In the genomic region with DNA sequence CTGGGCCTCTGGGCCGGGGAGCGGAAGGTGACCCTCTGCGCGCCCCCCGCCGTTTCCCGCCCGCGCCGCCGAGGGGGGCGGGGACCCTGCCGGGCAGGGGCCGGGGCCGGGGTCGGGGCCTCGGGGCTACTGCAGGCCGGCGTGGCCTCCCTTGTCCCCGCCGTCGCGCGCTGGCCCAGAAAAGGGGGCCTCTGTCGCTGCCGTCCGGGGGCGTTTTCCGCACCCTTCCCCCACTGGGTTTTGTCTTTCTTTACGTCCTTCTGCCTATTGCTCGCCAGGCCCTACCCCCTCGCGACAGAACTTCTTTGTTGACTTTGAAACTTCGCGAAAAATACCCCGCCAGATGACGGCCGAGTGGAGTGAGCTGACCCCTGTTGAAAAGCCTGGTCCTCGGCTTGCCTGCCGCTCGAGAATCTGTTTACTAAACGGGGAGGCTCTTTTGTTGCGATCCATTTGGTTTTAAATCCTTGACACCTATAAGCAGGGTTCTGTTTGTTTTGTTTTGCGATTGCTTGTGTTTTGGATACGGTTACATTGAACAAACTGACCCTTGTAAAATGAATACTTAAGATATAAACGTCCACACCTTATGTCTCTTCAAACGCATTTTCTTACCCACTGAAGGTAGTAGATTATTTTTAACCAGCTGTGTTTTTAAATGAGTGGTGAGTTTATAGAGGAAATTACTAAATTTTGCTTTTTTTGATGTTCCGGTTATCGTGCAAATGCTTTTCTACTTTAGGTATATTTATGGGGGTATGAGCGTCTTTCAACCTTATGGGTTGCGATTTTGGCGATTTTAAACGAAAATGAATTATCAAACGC, we compare ENCODE assay signal across 8 cellular contexts. TPM values are rescaled to one million over a fixed set of nuclear protein-coding genes. Genes with fewer than 3 reads are reported as not detected.
DNase-seq lines count a peak whose midpoint lies in the region; ATAC-seq and TF ChIP-seq lines count a peak whose summit lies in the region.

No MANE protein-coding gene starts in this region.

- H3K27ac Mint-ChIP-seq in endodermal cell: peak overlapping the region; percentile 98

- no peaks in the 10 kb centered on the region for H3K9me3 ChIP-seq in endodermal cell (ENCODE audit: control insufficient read depth, low read length)
- H3K9me3 ChIP-seq in muscle layer of colon (ENCODE audit: low read length): no peaks in the 10 kb centered on the region
- H3K9me3 ChIP-seq in suprapubic skin: no peaks in the 10 kb centered on the region

- H3K36me3 Mint-ChIP-seq in endodermal cell (ENCODE audit: low read depth): peaks cover 3% of the 10 kb centered on the region

- TF ChIP-seq POLR2A in suprapubic skin (IDR thresholded peaks at IDR 0.05): no peak

- H3K27me3 Mint-ChIP-seq in endodermal cell (ENCODE audit: insufficient read depth): no peaks in the 10 kb centered on the region

- H3K27me3 ChIP-seq in endodermal cell (ENCODE audit: control insufficient read depth, insufficient read depth, low read length, poor library complexity, severe bottlenecking) (no peaks in the 10 kb centered on the region), muscle layer of colon (ENCODE audit: control insufficient read depth in 1 of 2, insufficient read depth in 2 of 2, low read length in 2 of 2) (no peaks in the 10 kb centered on the region), suprapubic skin (no peaks in the 10 kb centered on the region)

- peaks cover 35% of the 10 kb centered on the region for H3K4me1 Mint-ChIP-seq in endodermal cell

- no peak for TF ChIP-seq EP300 in suprapubic skin (IDR thresholded peaks at IDR 0.05)

- no peaks in the 10 kb centered on the region for H3K9me3 Mint-ChIP-seq in endodermal cell

- H3K27ac ChIP-seq in endodermal cell (ENCODE audit: low read depth, low read length) (peak overlapping the region; percentile 98), muscle layer of colon (ENCODE audit: low read depth, low read length) (peak overlapping the region; percentile 96), suprapubic skin (peak overlapping the region; percentile 98)

- peaks cover 6% of the 10 kb centered on the region for H3K36me3 ChIP-seq in endodermal cell (ENCODE audit: control insufficient read depth, insufficient read depth, low read length)
- no peaks in the 10 kb centered on the region for H3K36me3 ChIP-seq in muscle layer of colon (ENCODE audit: insufficient read depth, low read length)
- H3K36me3 ChIP-seq in suprapubic skin: no peaks in the 10 kb centered on the region

- DNase-seq in NCI-H1092 treated with DMSO at 0.1 percent for 48 hours (lab: John Stamatoyannopoulos, UW) (peak; percentile 40), NCI-H1092 (lab: John Stamatoyannopoulos, UW) (no peak), NCI-H345 treated with DMSO at 0.1 percent for 48 hours (lab: John Stamatoyannopoulos, UW; ENCODE audit: unreplicated experiment) (peak; percentile 45), endodermal cell (peak; percentile 79), suprapubic skin (ENCODE audit: low spot score in 2 of 2) (no peak)
- DNase-seq in activated CD4-positive, alpha-beta T cell treated with anti-CD3 and anti-CD28 coated beads, Interleukin-2, amount 50 U/mL, for 48 hours: peak; percentile 54 to 62

- peaks cover 10% of the 10 kb centered on the region for H3K4me1 ChIP-seq in endodermal cell (ENCODE audit: control insufficient read depth, insufficient read depth, low read length)
- H3K4me1 ChIP-seq in muscle layer of colon (ENCODE audit: insufficient read depth, low read length): peaks cover 24% of the 10 kb centered on the region
- peaks cover 36% of the 10 kb centered on the region for H3K4me1 ChIP-seq in suprapubic skin

- H3K9ac ChIP-seq in endodermal cell (ENCODE audit: extremely low read depth, low read length, poor library complexity, severe bottlenecking): peak overlapping the region; percentile 96
- peak overlapping the region; percentile 66 for H3K9ac ChIP-seq in muscle layer of colon (ENCODE audit: low read length)

- no peak for TF ChIP-seq CTCF in endodermal cell (conservative IDR thresholded peaks at IDR 0.05)
- TF ChIP-seq CTCF in suprapubic skin (IDR thresholded peaks at IDR 0.05): no peak

- 0% methylated on average over 16 to 52 of the region's 54 CpGs for WGBS in endodermal cell (ENCODE audit: insufficient coverage in 1 of 2, insufficient read length in 1 of 2), 2 experiments
- whole genome bisulfite sequencing in suprapubic skin: under 1% methylated on average over 35 of the region's 54 CpGs

- peak overlapping the region; percentile 95 for H3K4me3 Mint-ChIP-seq in endodermal cell

- ATAC-seq in HG02798 (IDR thresholded peaks at IDR 0.05; ENCODE audit: poor library complexity, unreplicated experiment): peak; percentile 25

- H3K4me3 ChIP-seq in endodermal cell (ENCODE audit: low read length): peak overlapping the region; percentile 99
- H3K4me3 ChIP-seq in muscle layer of colon (ENCODE audit: low read depth in 1 of 2, low read length in 2 of 2): peak overlapping the region; percentile 64 to 97
- H3K4me3 ChIP-seq in suprapubic skin: peak overlapping the region; percentile 100

RNA-seq across cellular contexts. Expression of a gene that starts 0.8 kb away (rescaled TPM):
- 100 to 1,000 TPM; 149 to 150 TPM for total RNA-seq in endodermal cell
- 146 TPM for polyA plus RNA-seq in endodermal cell (2013, experiment 1 of 2)
- 126 TPM for polyA plus RNA-seq in endodermal cell (2013, experiment 2 of 2)
- total RNA-seq in suprapubic skin: 100 to 1,000 TPM in 3 of 4 donors, 10 to 100 TPM in 1; 89.7 to 273 (median 143) TPM

RNA-seq across cellular contexts. Expression of a gene that starts 46.6 kb away (rescaled TPM):
- 10 to 100 TPM; 10.4 to 20.5 TPM for total RNA-seq in endodermal cell
- polyA plus RNA-seq in endodermal cell (2013, experiment 1 of 2): 34.9 TPM
- 26.8 TPM for polyA plus RNA-seq in endodermal cell (2013, experiment 2 of 2)
- total RNA-seq in suprapubic skin: 1 to 10 TPM in 3 of 4 donors, under 1 TPM in 1; 0.93 to 4.8 (median 2.7) TPM

Comparison
In these comparisons a context has a peak if more than half of its experiments do, and no peak if none do; other contexts are left out.
1. DNase-seq: peak in NCI-H1092 treated with DMSO at 0.1 percent for 48 hours (single experiment), NCI-H345 treated with DMSO at 0.1 percent for 48 hours (single experiment), activated CD4-positive, alpha-beta T cell treated with anti-CD3 and anti-CD28 coated beads, Interleukin-2, amount 50 U/mL, for 48 hours (2 of 2) and endodermal cell (single experiment); none in NCI-H1092 (single experiment) and suprapubic skin (0 of 2).
2. Peak in every context shown above with its lines, with median percentiles within 50 percentile points of each other: H3K27ac ChIP-seq and H3K4me3 ChIP-seq.